ENCODE assay signal across 9 cellular contexts in genomic region chr6:134063966-134064445, GRCh38. TPM values are rescaled to one million over a fixed set of nuclear protein-coding genes. Genes with fewer than 3 reads are reported as not detected.
DNase-seq lines count a peak whose midpoint lies in the region; ATAC-seq and TF ChIP-seq lines count a peak whose summit lies in the region.
"Had no signal": no experiment of that assay in that cellular context is flagged by ENCODE, and none has a peak within 500 bp of the region (broad histone marks: within the 10 kb centered on the region; RNA-seq: fewer than 3 reads in every experiment).

No MANE protein-coding gene starts in this region.

- no peaks in the 10 kb centered on the region for H3K36me3 ChIP-seq in gastrocnemius medialis
- H3K36me3 ChIP-seq: neutrophil had no signal

- H3K27ac ChIP-seq in right cardiac atrium (ENCODE audit: low read length): no peak overlapping the region
- peak overlapping the region in 3 of 4 donors; percentile 34 to 77 (median 50) for H3K27ac ChIP-seq in gastrocnemius medialis
- H3K27ac ChIP-seq: neutrophil had no signal

- 14% methylated on average over 7 of the region's 7 CpGs for WGBS in right cardiac atrium

- H3K4me3 ChIP-seq in right cardiac atrium (ENCODE audit: low read length) (no peak overlapping the region), gastrocnemius medialis (no peak overlapping the region)

- intact Hi-C loops in right cardiac atrium (cut with DNase I) (loop anchor here in 3 of 4 donors (5.0 to 10.0 kb wide), 4 partner anchors 87 to 139 kb away; no protein-coding TSS in a partner anchor), gastrocnemius medialis (cut with DNase I; ENCODE audit: low total_unique reads) (loop anchor here (1.0 kb wide), 2 partner anchors 91 to 140 kb away; no protein-coding TSS in a partner anchor)

- peaks cover 2% of the 10 kb centered on the region for H3K4me1 ChIP-seq in right cardiac atrium (ENCODE audit: control insufficient read depth, insufficient read depth, low read length)
- H3K4me1 ChIP-seq in gastrocnemius medialis: peaks cover 7 to 8% of the 10 kb centered on the region in 2 donors

- in situ Hi-C loops in gastrocnemius medialis (cut with MboI; ENCODE audit: low sequenced_read_pairs in 4 of 4): loop anchor here (5.0 to 25.0 kb wide), 5 partner anchors 89 to 1252 kb away; partner anchors contain the start of gene RPS12 (in 1 of the 4)

- TF ChIP-seq CTCF in gastrocnemius medialis (IDR thresholded peaks at IDR 0.05 in 4 of 5, conservative IDR thresholded peaks at IDR 0.05 in 1 of 5): peak; percentile 54 to 89 (median 75)

- no peak for TF ChIP-seq POLR2A in gastrocnemius medialis (IDR thresholded peaks at IDR 0.05)

- DNase-seq in NK-92 treated with Interleukin-12 subunit alpha and Interleukin-12 subunit beta, amount 100 ng/mL, for 24 hours (lab: John Stamatoyannopoulos, UW): peak; percentile 30
- no peak for DNase-seq in NK-92 (lab: John Stamatoyannopoulos, UW; ENCODE audit: unreplicated experiment)
- DNase-seq in NCI-H1417 (lab: John Stamatoyannopoulos, UW): peak; percentile 61 to 93 (median 79)
- peak; percentile 13 to 70 for DNase-seq in SW 1271 (lab: John Stamatoyannopoulos, UW)
- DNase-seq in amygdala (lab: John Stamatoyannopoulos, UW): peak in 49 of 56 donors; percentile 12 to 90 (median 53)
- DNase-seq in right cardiac atrium: peak in 2 of 3 donors; percentile 42 to 65
- DNase-seq in gastrocnemius medialis: peak; percentile 25 to 69

- no peaks in the 10 kb centered on the region for H3K27me3 ChIP-seq in right cardiac atrium (ENCODE audit: control insufficient read depth, insufficient read depth)
- H3K27me3 ChIP-seq in gastrocnemius medialis: no peaks in the 10 kb centered on the region
- H3K27me3 ChIP-seq: neutrophil had no signal

- H3K9me3 ChIP-seq in right cardiac atrium (ENCODE audit: control insufficient read depth, low read length) (no peaks in the 10 kb centered on the region), gastrocnemius medialis (no peaks in the 10 kb centered on the region)
- H3K9me3 ChIP-seq: neutrophil had no signal

- ATAC-seq in HG02623 (IDR thresholded peaks at IDR 0.05; ENCODE audit: unreplicated experiment) (peak; percentile 90), right cardiac atrium (peak; percentile 87 to 90), gastrocnemius medialis (peak; percentile 98)

RNA-seq across cellular contexts. Expression of gene SLC2A12, which starts 11.6 kb away (rescaled TPM):
- total RNA-seq in right cardiac atrium (10 to 100 TPM; 10.9 to 20.3 (median 17.7) TPM), gastrocnemius medialis (1 to 10 TPM; 2.0 to 4.7 (median 3.3) TPM)
- 10.3 TPM for polyA plus RNA-seq in right cardiac atrium
